Comparison of ENCODE assay signal across 14 cellular contexts in the genomic region with DNA sequence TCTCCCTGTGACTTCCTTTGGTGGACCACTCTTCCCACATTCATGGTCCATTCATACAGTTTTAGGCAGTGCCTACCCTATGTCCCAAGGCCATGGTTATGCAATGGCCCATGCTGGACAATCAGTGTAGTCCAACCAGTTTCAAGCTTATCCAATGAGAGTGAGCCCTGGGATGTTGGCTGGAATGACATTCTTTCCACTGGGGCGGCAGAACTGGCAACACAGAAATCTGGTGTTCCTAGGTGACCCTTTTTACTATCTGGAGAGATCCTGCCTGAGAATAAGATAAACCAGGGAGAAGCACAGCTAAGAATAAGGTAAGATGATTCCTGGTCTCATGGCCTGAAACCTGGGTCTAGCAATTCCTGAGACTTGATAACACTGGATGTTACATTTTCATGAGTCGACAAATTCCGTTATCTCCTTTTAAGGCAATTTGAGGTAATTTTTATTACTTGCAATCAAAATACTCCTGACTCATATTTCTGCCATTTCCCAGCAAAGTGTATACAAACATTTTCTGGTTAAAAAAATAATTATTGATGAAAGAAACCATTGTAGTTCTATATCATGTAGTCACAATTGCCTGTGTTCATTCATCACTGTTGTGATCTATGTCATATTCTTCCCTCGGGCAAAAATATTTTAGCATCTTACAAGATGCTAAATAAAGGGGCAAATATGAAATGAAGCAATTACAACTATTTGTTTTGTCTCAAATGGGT.
"Had no signal": no experiment of that assay in that cellular context is flagged by ENCODE, and none has a peak within 500 bp of the region (broad histone marks: within the 10 kb centered on the region; RNA-seq: fewer than 3 reads in every experiment).

No MANE protein-coding gene starts in this region.

- H3K4me3 ChIP-seq: dorsolateral prefrontal cortex, heart left ventricle, mucosa of descending colon had no signal

- H3K27me3 ChIP-seq: dorsolateral prefrontal cortex, heart left ventricle had no signal

- H3K4me3 Mint-ChIP-seq: naive thymus-derived CD8-positive, alpha-beta T cell had no signal

- H3K27ac Mint-ChIP-seq: naive thymus-derived CD8-positive, alpha-beta T cell had no signal

- FAIRE-seq: urothelium cell line had no signal

- H3K27ac ChIP-seq: dorsolateral prefrontal cortex, heart left ventricle had no signal

- H3K9me3 ChIP-seq: heart left ventricle, mucosa of descending colon had no signal

- H3K4me1 ChIP-seq: heart left ventricle had no signal

- H3K36me3 Mint-ChIP-seq: naive thymus-derived CD8-positive, alpha-beta T cell had no signal

- H3K4me1 Mint-ChIP-seq: naive thymus-derived CD8-positive, alpha-beta T cell had no signal

- ATAC-seq: heart left ventricle; mucosa of descending colon; naive thymus-derived CD8-positive, alpha-beta T cell had no signal

- H3K36me3 ChIP-seq: heart left ventricle had no signal

- DNase-seq: cortex of kidney; dorsolateral prefrontal cortex; effector CD8-positive, alpha-beta T cell; heart left ventricle; hippocampal formation; kidney glomerular epithelial cell; mammary epithelial cell; mucosa of descending colon; naive thymus-derived CD8-positive, alpha-beta T cell; posterior cingulate gyrus; small intestine; stimulated activated CD4-positive, alpha-beta T cell treated with anti-CD3 and anti-CD28 coated beads, Interleukin-12 subunit alpha, Interleukin-12 subunit beta, amount 100 ng/mL, for 4 hours; stimulated activated naive CD4-positive, alpha-beta T cell treated with Interleukin-2 at 50 U/mL for 16 hours had no signal
